8 cellular contexts compared by ENCODE assay signal in the genomic region with DNA sequence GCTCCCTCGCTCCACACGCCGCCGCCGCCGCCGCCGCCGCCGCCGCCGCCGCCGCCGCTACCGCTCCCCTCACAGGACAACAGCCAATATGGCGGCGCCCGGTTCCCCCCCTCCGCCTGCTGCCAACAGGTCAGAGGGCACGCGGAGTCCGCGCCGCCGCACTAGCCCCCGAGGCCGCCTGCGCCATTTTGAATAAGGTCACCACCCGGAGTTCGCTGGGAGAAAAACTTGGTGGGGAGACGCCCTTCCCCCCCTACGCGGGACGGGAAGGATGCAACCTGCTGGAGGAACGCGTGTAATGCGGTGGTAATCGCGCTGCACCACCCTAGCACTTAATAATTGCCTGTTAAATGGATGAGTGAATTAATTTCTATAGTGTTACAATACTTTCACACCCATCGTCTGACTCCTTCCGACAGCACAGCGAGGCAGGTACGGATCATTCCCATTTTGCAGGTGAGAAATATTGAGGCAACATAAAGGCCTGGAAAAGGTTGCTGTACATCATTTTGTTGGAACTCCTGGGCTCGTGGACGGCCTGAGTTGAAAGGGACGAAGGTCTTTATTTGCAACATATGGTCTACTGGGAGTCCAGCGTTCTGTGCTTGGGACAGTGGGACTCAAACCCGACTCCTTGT. TPM values are rescaled to one million over a fixed set of nuclear protein-coding genes. Genes with fewer than 3 reads are reported as not detected.
A peak's percentile ranks its signal among the peaks of the same experiment; 100 is the strongest.
DNase-seq lines count a peak whose midpoint lies in the region; ATAC-seq and TF ChIP-seq lines count a peak whose summit lies in the region.

A gene (minus strand): TSS at position 90 of the 638 bp plus-strand sequence. CDS start 105 bp downstream, outside the sequence.

- ATAC-seq in DND-41 (ENCODE audit: insufficient read depth, low read depth): peak; percentile 96
- peak; percentile 83 for ATAC-seq in GM21786 (IDR thresholded peaks at IDR 0.05; ENCODE audit: unreplicated experiment)
- ATAC-seq in activated T-helper 17 cell treated with anti-CD3 and anti-CD28 coated beads, Interleukin-2, amount 50 U/mL, for 72 hours (replicated peaks): peak; percentile 99
- peak; percentile 98 to 99 (median 99) for ATAC-seq in natural killer cell

- peaks cover 29% of the 10 kb centered on the region for H3K4me1 ChIP-seq in DND-41 (ENCODE audit: insufficient read depth, low read length)
- H3K4me1 ChIP-seq in Karpas-422 (ENCODE audit: low read length): peaks cover 37% of the 10 kb centered on the region

- intact Hi-C loops in natural killer cell (cut with micrococcal nuclease): no loop called here

- H3K27me3 ChIP-seq in DND-41 (ENCODE audit: insufficient read depth, low read length, poor library complexity) (no peaks in the 10 kb centered on the region), Karpas-422 (ENCODE audit: low read length) (no peaks in the 10 kb centered on the region)

- peaks cover 51% of the 10 kb centered on the region for H3K79me2 ChIP-seq in DND-41 (ENCODE audit: insufficient read depth, low read length)
- H3K79me2 ChIP-seq in Karpas-422 (ENCODE audit: low read length): peaks cover 45% of the 10 kb centered on the region

- H3K36me3 ChIP-seq in DND-41 (ENCODE audit: insufficient read depth, low read length) (peaks cover 40% of the 10 kb centered on the region), Karpas-422 (ENCODE audit: insufficient read depth, low read length) (peaks cover 13% of the 10 kb centered on the region; the same call in 1 of the 2 replicates)

- no peaks in the 10 kb centered on the region for H3K9me2 ChIP-seq in Karpas-422 (replicated peaks; ENCODE audit: insufficient read depth, low read length)

- H3K9me3 ChIP-seq in DND-41 (ENCODE audit: insufficient read depth, low read length, severe bottlenecking): no peaks in the 10 kb centered on the region
- H3K9me3 ChIP-seq in Karpas-422 (ENCODE audit: low read length): no peaks in the 10 kb centered on the region

- peak within 1 kb of the TSS; percentile 89 to 95 for H3K4me3 ChIP-seq in DND-41 (ENCODE audit: low read depth in 1 of 2, low read length in 2 of 2)
- peak within 1 kb of the TSS; percentile 92 for H3K4me3 ChIP-seq in Karpas-422 (ENCODE audit: low read length)
- peak within 1 kb of the TSS; percentile 80 for H3K4me3 ChIP-seq in fibroblast of mammary gland (ENCODE audit: control insufficient read depth, low read depth, low read length)

- H4K20me1 ChIP-seq in DND-41 (ENCODE audit: insufficient read depth, low read length) (peaks cover 34% of the 10 kb centered on the region), Karpas-422 (ENCODE audit: insufficient read depth, low read depth, low read length) (peaks cover 13% of the 10 kb centered on the region; the same call in 1 of the 2 replicates)

- DNase-seq in DND-41 (peak; percentile 97), Karpas-422 (peak; percentile 97), RPMI7951 (ENCODE audit: low read depth) (peak; percentile 87), fibroblast of mammary gland (ENCODE audit: low read depth) (peak; percentile 85), natural killer cell (peak; percentile 93)
- peak; percentile 88 to 97 (median 94) for DNase-seq in stimulated activated naive CD4-positive, alpha-beta T cell (lab: John Stamatoyannopoulos, UW)

- H3K4me1 Mint-ChIP-seq in activated T-helper 17 cell treated with anti-CD3 and anti-CD28 coated beads, Interleukin-2, amount 50 U/mL, for 72 hours: peaks cover 16% of the 10 kb centered on the region
- H3K4me1 Mint-ChIP-seq in natural killer cell: peaks cover 23 to 26% of the 10 kb centered on the region in 2 donors

- no peaks in the 10 kb centered on the region for H3K27me3 Mint-ChIP-seq in activated T-helper 17 cell treated with anti-CD3 and anti-CD28 coated beads, Interleukin-2, amount 50 U/mL, for 72 hours
- H3K27me3 Mint-ChIP-seq in natural killer cell (ENCODE audit: low read depth in 2 of 2): no peaks in the 10 kb centered on the region

- H2AFZ ChIP-seq in DND-41 (ENCODE audit: low read depth, low read length) (peak within 1 kb of the TSS; percentile 87), Karpas-422 (ENCODE audit: low read length) (peak within 1 kb of the TSS; percentile 76; the same call in 1 of the 2 replicates)

- H3K36me3 Mint-ChIP-seq in activated T-helper 17 cell treated with anti-CD3 and anti-CD28 coated beads, Interleukin-2, amount 50 U/mL, for 72 hours (ENCODE audit: low read depth): peaks cover 35% of the 10 kb centered on the region
- no peaks in the 10 kb centered on the region for H3K36me3 Mint-ChIP-seq in natural killer cell

- H3K4me3 Mint-ChIP-seq in activated T-helper 17 cell treated with anti-CD3 and anti-CD28 coated beads, Interleukin-2, amount 50 U/mL, for 72 hours: peak within 1 kb of the TSS; percentile 91
- H3K4me3 Mint-ChIP-seq in natural killer cell: peak within 1 kb of the TSS; percentile 93

- TF ChIP-seq CTCF in DND-41 (IDR thresholded peaks at IDR 0.05; ENCODE audit: borderline replicate concordance, extremely low read depth, low read length, poor library complexity, severe bottlenecking) (peak; percentile 50), fibroblast of mammary gland (conservative IDR thresholded peaks at IDR 0.05; ENCODE audit: control insufficient read depth, insufficient read depth, low read depth, low read length) (peak; percentile 28), natural killer cell (IDR thresholded peaks at IDR 0.05) (no peak)

- H3K9ac ChIP-seq in DND-41 (ENCODE audit: low read depth, low read length) (peak within 1 kb of the TSS; percentile 88), Karpas-422 (ENCODE audit: low read length) (peak within 1 kb of the TSS; percentile 94)

- H3K27ac ChIP-seq in DND-41 (ENCODE audit: low read length): peak within 1 kb of the TSS; percentile 65
- peak within 1 kb of the TSS; percentile 44; the same call in 1 of the 2 replicates for H3K27ac ChIP-seq in Karpas-422 (ENCODE audit: low read length)

- peak within 1 kb of the TSS; percentile 88 for H3K27ac Mint-ChIP-seq in activated T-helper 17 cell treated with anti-CD3 and anti-CD28 coated beads, Interleukin-2, amount 50 U/mL, for 72 hours
- peak within 1 kb of the TSS; percentile 59 to 88 for H3K27ac Mint-ChIP-seq in natural killer cell

- no peaks in the 10 kb centered on the region for H3K9me3 Mint-ChIP-seq in activated T-helper 17 cell treated with anti-CD3 and anti-CD28 coated beads, Interleukin-2, amount 50 U/mL, for 72 hours
- H3K9me3 Mint-ChIP-seq in natural killer cell: no peaks in the 10 kb centered on the region

- peak within 1 kb of the TSS; percentile 96 for H3K4me2 ChIP-seq in DND-41 (ENCODE audit: insufficient read depth, low read length)
- peak within 1 kb of the TSS; percentile 93 for H3K4me2 ChIP-seq in Karpas-422 (ENCODE audit: low read depth, low read length, poor library complexity, severe bottlenecking)

RNA-seq across cellular contexts. Expression of the gene that starts here (rescaled TPM):
- 48.3 and 59.6 TPM in 2 replicates for total RNA-seq in Karpas-422 (2014; rRNA removed; shearing (Covaris generic); ENCODE audit: low replicate concordance)
- 11.6 and 11.8 TPM in 2 replicates for total RNA-seq in RPMI7951 (2014; rRNA removed; shearing (Covaris generic))
- 10 to 100 TPM; 67.5 to 72.3 TPM for total RNA-seq in activated T-helper 17 cell treated with anti-CD3 and anti-CD28 coated beads, Interleukin-2, amount 50 U/mL, for 72 hours
- 100 to 1,000 TPM; 203 to 235 (median 216) TPM for total RNA-seq in natural killer cell

Comparison
In these comparisons a context has a peak if more than half of its experiments do, and no peak if none do; other contexts are left out.
1. Peak in every context shown above with its lines: DNase-seq, ATAC-seq, H3K4me3 ChIP-seq and H3K27ac ChIP-seq.